ENCODE assay signal across 19 cellular contexts in the genomic region with DNA sequence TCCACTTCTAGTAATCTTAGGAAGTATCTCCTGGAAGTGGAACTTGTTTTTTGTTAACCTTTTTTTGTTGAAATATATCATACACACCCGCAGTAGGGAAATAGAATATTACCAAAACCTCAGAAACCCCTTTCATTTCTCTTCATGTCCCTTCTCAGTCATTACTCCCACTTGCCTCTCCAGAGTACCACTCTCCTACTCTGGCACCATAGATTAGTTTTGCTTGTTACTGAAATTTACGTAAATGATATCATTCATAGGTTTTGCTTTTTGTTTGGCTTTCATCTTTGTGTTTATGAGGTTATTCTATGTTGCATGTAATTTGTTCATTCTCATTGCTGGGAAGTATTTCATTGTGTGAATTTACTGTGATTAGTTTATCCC. TPM values are rescaled to one million over a fixed set of nuclear protein-coding genes. Genes with fewer than 3 reads are reported as not detected.
A peak's percentile ranks its signal among the peaks of the same experiment; 100 is the strongest.
DNase-seq lines count a peak whose midpoint lies in the region; ATAC-seq and TF ChIP-seq lines count a peak whose summit lies in the region.
"Had no signal": no experiment of that assay in that cellular context is flagged by ENCODE, and none has a peak within 500 bp of the region (broad histone marks: within the 10 kb centered on the region; RNA-seq: fewer than 3 reads in every experiment).

No MANE protein-coding gene starts in this region.

- H3K27ac Mint-ChIP-seq in activated naive CD8-positive, alpha-beta T cell: peak overlapping the region; percentile 5
- H3K27ac Mint-ChIP-seq in activated naive CD8-positive, alpha-beta T cell treated with anti-CD3 and anti-CD28 coated beads for 36 hours: no peak overlapping the region
- peak overlapping the region; percentile 44 for H3K27ac Mint-ChIP-seq in endothelial cell (ENCODE audit: unreplicated experiment)
- H3K27ac Mint-ChIP-seq: HFFc6 had no signal

- peak overlapping the region; percentile 13 for H3K27ac ChIP-seq in RWPE2 (ENCODE audit: poor library complexity, severe bottlenecking)
- H3K27ac ChIP-seq: C4-2B, RWPE1 had no signal

- ATAC-seq in RWPE2 (ENCODE audit: low read depth) (no peak), HG03039 (IDR thresholded peaks at IDR 0.05; ENCODE audit: unreplicated experiment) (no peak), HG03139 (IDR thresholded peaks at IDR 0.05; ENCODE audit: unreplicated experiment) (no peak)

- H3K4me1 ChIP-seq in RWPE2 (ENCODE audit: insufficient read depth, poor library complexity, severe bottlenecking): peaks cover 29% of the 10 kb centered on the region

- peaks cover 58% of the 10 kb centered on the region for H3K4me1 Mint-ChIP-seq in activated naive CD8-positive, alpha-beta T cell (ENCODE audit: low read depth)
- H3K4me1 Mint-ChIP-seq in activated naive CD8-positive, alpha-beta T cell treated with anti-CD3 and anti-CD28 coated beads for 36 hours: peaks cover 48% of the 10 kb centered on the region
- H3K4me1 Mint-ChIP-seq in endothelial cell (ENCODE audit: unreplicated experiment): no peaks in the 10 kb centered on the region

- peaks cover 23% of the 10 kb centered on the region for H3K36me3 Mint-ChIP-seq in activated naive CD8-positive, alpha-beta T cell
- H3K36me3 Mint-ChIP-seq in activated naive CD8-positive, alpha-beta T cell treated with anti-CD3 and anti-CD28 coated beads for 36 hours: peaks cover 37% of the 10 kb centered on the region
- H3K36me3 Mint-ChIP-seq in endothelial cell (ENCODE audit: low read depth, unreplicated experiment): peaks cover 7% of the 10 kb centered on the region

- H3K36me3 ChIP-seq in RWPE2 (ENCODE audit: low read depth): 0 out of 2 replicates have a peak, but pooled peaks cover 3% of the 10 kb centered on the region

- H3K4me3 Mint-ChIP-seq in activated naive CD8-positive, alpha-beta T cell: no peak overlapping the region
- no peak overlapping the region for H3K4me3 Mint-ChIP-seq in activated naive CD8-positive, alpha-beta T cell treated with anti-CD3 and anti-CD28 coated beads for 36 hours
- H3K4me3 Mint-ChIP-seq in endothelial cell (ENCODE audit: unreplicated experiment): no peak overlapping the region
- H3K4me3 Mint-ChIP-seq: H9, HFFc6 had no signal

- no peaks in the 10 kb centered on the region for H3K9me3 ChIP-seq in RWPE2 (ENCODE audit: severe bottlenecking)

- H3K4me3 ChIP-seq in RWPE2 (ENCODE audit: severe bottlenecking): no peak overlapping the region

- no peaks in the 10 kb centered on the region for H3K27me3 ChIP-seq in RWPE2 (ENCODE audit: insufficient read depth, poor library complexity, severe bottlenecking)

- no peaks in the 10 kb centered on the region for H3K27me3 Mint-ChIP-seq in activated naive CD8-positive, alpha-beta T cell
- H3K27me3 Mint-ChIP-seq in activated naive CD8-positive, alpha-beta T cell treated with anti-CD3 and anti-CD28 coated beads for 36 hours: no peaks in the 10 kb centered on the region
- no peaks in the 10 kb centered on the region for H3K27me3 Mint-ChIP-seq in endothelial cell (ENCODE audit: unreplicated experiment)

- DNase-seq in activated naive CD8-positive, alpha-beta T cell treated with anti-CD3 and anti-CD28 coated beads for 36 hours: no peak
- DNase-seq in RWPE2 (ENCODE audit: low spot score) (no peak), endothelial cell (ENCODE audit: low spot score) (no peak), medulla oblongata (ENCODE audit: extremely low spot score) (no peak)
- DNase-seq: DMS79, H9, HFFc6, KG1, NCI-H1105 treated with DMSO at 0.1 percent for 48 hours, NCI-H2029 treated with DMSO at 0.1 percent for 48 hours, NCI-H226, NCI-H510A treated with DMSO at 0.1 percent for 48 hours, SIG-M5, SK-N-SH had no signal

- peaks cover 8% of the 10 kb centered on the region for H3K9me3 Mint-ChIP-seq in activated naive CD8-positive, alpha-beta T cell (ENCODE audit: low read depth)
- peaks cover 10% of the 10 kb centered on the region for H3K9me3 Mint-ChIP-seq in activated naive CD8-positive, alpha-beta T cell treated with anti-CD3 and anti-CD28 coated beads for 36 hours
- no peaks in the 10 kb centered on the region for H3K9me3 Mint-ChIP-seq in endothelial cell (ENCODE audit: unreplicated experiment)
- H3K9me3 Mint-ChIP-seq: H9, HFFc6 had no signal

- TF ChIP-seq CTCF in RWPE2 (IDR thresholded peaks at IDR 0.05; ENCODE audit: poor library complexity, severe bottlenecking) (no peak), endothelial cell (IDR thresholded peaks at IDR 0.05; ENCODE audit: unreplicated experiment) (no peak)

RNA-seq across cellular contexts. Expression of gene ZFAND3, which starts 52.9 kb away (rescaled TPM):
- total RNA-seq in activated naive CD8-positive, alpha-beta T cell treated with anti-CD3 and anti-CD28 coated beads for 36 hours: 10 to 100 TPM; 36.3 to 38.5 TPM
- total RNA-seq in endothelial cell (ENCODE audit: unreplicated experiment): 96.3 TPM
